In the genomic region with DNA sequence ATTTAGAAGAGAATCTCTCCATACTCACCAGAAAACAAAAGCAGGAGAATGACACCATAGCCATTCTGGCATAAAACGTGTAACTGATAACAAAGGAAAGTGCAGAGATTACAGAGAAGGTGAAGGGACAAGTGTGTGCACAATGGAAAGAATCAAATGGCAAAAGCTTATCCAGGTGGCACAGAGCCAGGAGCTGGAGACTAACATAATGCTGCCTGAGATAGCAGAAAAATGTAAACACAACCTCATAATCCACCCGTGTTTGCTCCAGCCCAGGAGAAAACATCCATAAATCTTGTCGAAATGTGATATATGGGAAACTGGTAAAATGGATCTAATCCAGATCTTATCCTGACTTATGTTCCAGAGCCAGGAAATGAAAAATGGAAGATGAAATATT, we compare ENCODE assay signal across 22 cellular contexts.
A peak's percentile ranks its signal among the peaks of the same experiment; 100 is the strongest.
DNase-seq lines count a peak whose midpoint lies in the region; ATAC-seq, FAIRE-seq and TF ChIP-seq lines count a peak whose summit lies in the region.
"Had no signal": no experiment of that assay in that cellular context is flagged by ENCODE, and none has a peak within 500 bp of the region (broad histone marks: within the 10 kb centered on the region; RNA-seq: fewer than 3 reads in every experiment).

No MANE protein-coding gene starts in this region.

- TF ChIP-seq RAD21 in liver (IDR thresholded peaks at IDR 0.05) (peak in 1 of 2 donors; percentile 4), HepG2 (CRISPR knock-in tag; IDR thresholded peaks at IDR 0.05) (no peak)

- H3K4me3 ChIP-seq in liver (ENCODE audit: low read depth in 1 of 3, low read length in 3 of 3): no peak overlapping the region
- H3K4me3 ChIP-seq in HepG2 (replicated peaks in 1 of 3; ENCODE audit: insufficient read depth in 1 of 3, low read depth in 2 of 3, low read length in 3 of 3): no peak overlapping the region
- H3K4me3 ChIP-seq: left lung, ovary, suprapubic skin had no signal

- DNase-seq in HepG2 (ENCODE audit: low spot score) (no peak), left ventricle myocardium superior (no peak), type B pancreatic cell (ENCODE audit: extremely low spot score, unreplicated experiment) (no peak), NCI-H2196 (lab: John Stamatoyannopoulos, UW; ENCODE audit: unreplicated experiment) (no peak)
- DNase-seq: activated CD8-positive, alpha-beta memory T cell treated with anti-CD3 and anti-CD28 coated beads for 24 hours; activated naive CD8-positive, alpha-beta T cell treated with anti-CD3 and anti-CD28 coated beads, Interleukin-2, amount 50 U/mL, for 24 hours; CD8-positive, alpha-beta T cell; central memory CD4-positive, alpha-beta T cell; foreskin keratinocyte; left lung; RPMI8226; stimulated activated CD4-positive, alpha-beta T cell treated with anti-CD3 and anti-CD28 coated beads, Interleukin-4, amount 100 ng/mL, for 24 hours; stimulated activated CD8-positive, alpha-beta memory T cell treated with anti-CD3 and anti-CD28 coated beads, Interleukin-4, amount 100 ng/mL, for 48 hours; T-helper 17 cell had no signal

- H3K9me3 ChIP-seq in liver (ENCODE audit: control insufficient read depth in 4 of 4, low read length in 3 of 4) (no peaks in the 10 kb centered on the region), HepG2 (ENCODE audit: low read length) (no peaks in the 10 kb centered on the region)
- H3K9me3 ChIP-seq: left lung, ovary, suprapubic skin had no signal

- peaks cover 30% of the 10 kb centered on the region for H3K4me1 Mint-ChIP-seq in type B pancreatic cell (ENCODE audit: unreplicated experiment)
- H3K4me1 Mint-ChIP-seq: activated naive CD8-positive, alpha-beta T cell treated with anti-CD3 and anti-CD28 coated beads, Interleukin-2, amount 50 U/mL, for 24 hours; T-helper 17 cell; WTC11 had no signal

- H2AFZ ChIP-seq in HepG2 (ENCODE audit: low read length): no peak overlapping the region

- no peaks in the 10 kb centered on the region for H3K27me3 Mint-ChIP-seq in type B pancreatic cell

- in situ Hi-C loops in HepG2 (cut with HindIII; ENCODE audit: extremely low pct_ligation_motif_present, low pct_unique_long_range_greater_than_20kb): no loop called here

- H3K27ac ChIP-seq in liver (ENCODE audit: low read depth in 1 of 2, low read length in 2 of 2): no peak overlapping the region
- no peak overlapping the region for H3K27ac ChIP-seq in HepG2 (ENCODE audit: extremely low read length, insufficient read depth, low read length)
- H3K27ac ChIP-seq: foreskin keratinocyte, left lung, ovary, suprapubic skin had no signal

- CTCF ChIA-PET in HepG2 (lab: Yijun Ruan, JAX; ENCODE audit: low intra/inter-chr PET ratio, low total read pairs): no interaction called here

- H3K27ac Mint-ChIP-seq in type B pancreatic cell: no peak overlapping the region
- H3K27ac Mint-ChIP-seq: activated naive CD8-positive, alpha-beta T cell treated with anti-CD3 and anti-CD28 coated beads, Interleukin-2, amount 50 U/mL, for 24 hours; CD8-positive, alpha-beta T cell; T-helper 17 cell; WTC11 had no signal

- TF ChIP-seq CTCF in liver (IDR thresholded peaks at IDR 0.05; ENCODE audit: low read depth, low read length, missing input control) (no peak), HepG2 (CRISPR knock-in tag; IDR thresholded peaks at IDR 0.05) (no peak), type B pancreatic cell (conservative IDR thresholded peaks at IDR 0.05) (no peak)

- ATAC-seq in HepG2 (no peak), SK-N-SH treated with all-trans-retinoic acid at 6 μM for 48 hours (peak; percentile 41), left ventricle myocardium superior (peak; percentile 77), GM19463 (IDR thresholded peaks at IDR 0.05; ENCODE audit: unreplicated experiment) (no peak), GM21717 (IDR thresholded peaks at IDR 0.05; ENCODE audit: unreplicated experiment) (no peak)
- ATAC-seq: activated naive CD8-positive, alpha-beta T cell treated with anti-CD3 and anti-CD28 coated beads, Interleukin-2, amount 50 U/mL, for 24 hours; CD8-positive, alpha-beta T cell; foreskin keratinocyte; left lung; T-helper 17 cell; WTC11 had no signal

- TF ChIP-seq EP300 in HepG2 (IDR thresholded peaks at IDR 0.05; ENCODE audit: low read depth in 2 of 2, low read length in 2 of 2): no peak
- TF ChIP-seq EP300 in HepG2 (CRISPR knock-in tag; IDR thresholded peaks at IDR 0.05; ENCODE audit: borderline replicate concordance): no peak

- H3K9ac ChIP-seq in liver (ENCODE audit: low read depth in 1 of 2, low read length in 2 of 2) (no peak overlapping the region), HepG2 (ENCODE audit: insufficient read depth, low read depth, low read length) (no peak overlapping the region)

- no peaks in the 10 kb centered on the region for H3K79me2 ChIP-seq in HepG2 (ENCODE audit: insufficient read depth, low read length)

- H3K9me3 Mint-ChIP-seq in type B pancreatic cell: peaks cover 4% of the 10 kb centered on the region
- H3K9me3 Mint-ChIP-seq: activated naive CD8-positive, alpha-beta T cell treated with anti-CD3 and anti-CD28 coated beads, Interleukin-2, amount 50 U/mL, for 24 hours; CD8-positive, alpha-beta T cell had no signal

- H3K36me3 ChIP-seq in liver (ENCODE audit: control insufficient read depth in 4 of 4, insufficient read depth in 3 of 4, low read depth in 1 of 4, low read length in 3 of 4) (no peaks in the 10 kb centered on the region), HepG2 (replicated peaks in 1 of 2; ENCODE audit: control insufficient read depth in 1 of 2, insufficient read depth in 2 of 2, low read length in 2 of 2) (no peaks in the 10 kb centered on the region)
- H3K36me3 ChIP-seq: left lung, ovary, suprapubic skin had no signal

- H3K27me3 ChIP-seq in liver (ENCODE audit: control insufficient read depth in 4 of 4, insufficient read depth in 4 of 4, low read length in 3 of 4) (peaks cover 0 to 8% (median 1%) of the 10 kb centered on the region in 4 donors), HepG2 (ENCODE audit: control insufficient read depth in 1 of 2, insufficient read depth in 2 of 2, low read length in 2 of 2) (peaks cover 1 to 2% of the 10 kb centered on the region in 2 experiments; a peak in 1 of 5 replicates)
- H3K27me3 ChIP-seq: foreskin keratinocyte, left lung, ovary, suprapubic skin had no signal

- intact Hi-C loops in HepG2 (cut with micrococcal nuclease; ENCODE audit: unreplicated experiment) (no loop called here), left ventricle myocardium superior (cut with micrococcal nuclease) (no loop called here)

- H4K20me1 ChIP-seq in HepG2 (ENCODE audit: insufficient read depth, low read length): no peaks in the 10 kb centered on the region

- H3K36me3 Mint-ChIP-seq in type B pancreatic cell: no peaks in the 10 kb centered on the region
- H3K36me3 Mint-ChIP-seq: CD8-positive, alpha-beta T cell; WTC11 had no signal

- H3K4me1 ChIP-seq in liver (ENCODE audit: control insufficient read depth in 4 of 4, insufficient read depth in 4 of 4, low read length in 3 of 4) (no peaks in the 10 kb centered on the region), HepG2 (ENCODE audit: insufficient read depth, low read length) (no peaks in the 10 kb centered on the region)
- H3K4me1 ChIP-seq: foreskin keratinocyte, left lung, suprapubic skin had no signal

- no peak for TF ChIP-seq POLR2A in HepG2 (IDR thresholded peaks at IDR 0.05; ENCODE audit: insufficient read depth in 1 of 2, low read depth in 2 of 2, low read length in 2 of 2)

- no peak overlapping the region for H3K4me2 ChIP-seq in HepG2 (ENCODE audit: low read depth, low read length)

- FAIRE-seq in HepG2 (lab: Jason Lieb, UNC): no peak
- FAIRE-seq: endometrium had no signal

- no TSS peak for BruUV-seq in HepG2 (replicated peaks; lab: Mats Ljungman, UMichigan)

- H3K4me3 Mint-ChIP-seq in type B pancreatic cell: peak overlapping the region; percentile 4
- H3K4me3 Mint-ChIP-seq: activated naive CD8-positive, alpha-beta T cell treated with anti-CD3 and anti-CD28 coated beads, Interleukin-2, amount 50 U/mL, for 24 hours; CD8-positive, alpha-beta T cell; T-helper 17 cell; WTC11 had no signal

- POLR2A ChIA-PET in HepG2 (lab: Yijun Ruan, JAX): no interaction called here

- 27% methylated on average over 3 of the region's 3 CpGs for WGBS in liver
- 1% methylated on average over 3 of the region's 3 CpGs for WGBS in HepG2 (ENCODE audit: low lambda C conversion rate)

TF ChIP-seq in liver, 16 proteins besides CTCF, POLR2A, EP300 and RAD21:
- TF ChIP-seq, protein P1, sequence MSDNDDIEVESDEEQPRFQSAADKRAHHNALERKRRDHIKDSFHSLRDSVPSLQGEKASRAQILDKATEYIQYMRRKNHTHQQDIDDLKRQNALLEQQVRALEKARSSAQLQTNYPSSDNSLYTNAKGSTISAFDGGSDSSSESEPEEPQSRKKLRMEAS (IDR thresholded peaks at IDR 0.05): no peak
- TF ChIP-seq YY1 (IDR thresholded peaks at IDR 0.05) (no peak), FOXA2 (IDR thresholded peaks at IDR 0.05) (no peak), NR2F2 (IDR thresholded peaks at IDR 0.05) (peak; percentile 62), FOXA1 (IDR thresholded peaks at IDR 0.05) (no peak), GABPA (IDR thresholded peaks at IDR 0.05 in 1 of 2, conservative IDR thresholded peaks at IDR 0.05 in 1 of 2) (no peak), EGR1 (IDR thresholded peaks at IDR 0.05; ENCODE audit: low read depth in 2 of 2) (no peak)

TF ChIP-seq in HepG2, 621 proteins besides CTCF, POLR2A, EP300 and RAD21 (continues in another document):
- no peak for TF ChIP-seq SP140L (CRISPR knock-in tag; IDR thresholded peaks at IDR 0.05; ENCODE audit: borderline replicate concordance)

TF ChIP-seq in SK-N-SH treated with all-trans-retinoic acid at 6 μM for 48 hours, 23 proteins besides CTCF, POLR2A, EP300 and RAD21:
- TF ChIP-seq ISL1 (CRISPR knock-in tag; IDR thresholded peaks at IDR 0.05) (peak; percentile 55), PPARA (CRISPR knock-in tag; IDR thresholded peaks at IDR 0.05; ENCODE audit: borderline replicate concordance) (no peak)

Comparison
In these comparisons a context has a peak if more than half of its experiments do, and no peak if none do; other contexts are left out.
1. ATAC-seq: peak in SK-N-SH treated with all-trans-retinoic acid at 6 μM for 48 hours (single experiment) and left ventricle myocardium superior (single experiment); none in HepG2 (single experiment), GM19463 (single experiment) and GM21717 (single experiment).